Comparison of ENCODE assay signal across 18 cellular contexts in genomic region chr16:8661703-8662102, GRCh38. TPM values are rescaled to one million over a fixed set of nuclear protein-coding genes. Genes with fewer than 3 reads are reported as not detected.
DNase-seq lines count a peak whose midpoint lies in the region; ATAC-seq, FAIRE-seq and TF ChIP-seq lines count a peak whose summit lies in the region.
"Had no signal": no experiment of that assay in that cellular context is flagged by ENCODE, and none has a peak within 500 bp of the region (broad histone marks: within the 10 kb centered on the region; RNA-seq: fewer than 3 reads in every experiment).

No MANE protein-coding gene starts in this region.

- H3K27ac Mint-ChIP-seq in neural progenitor cell: peak overlapping the region; percentile 96
- H3K27ac Mint-ChIP-seq: CD4-positive, alpha-beta memory T cell had no signal

- in situ Hi-C loops in HepG2 (cut with HindIII; ENCODE audit: extremely low pct_ligation_motif_present, low pct_unique_long_range_greater_than_20kb) (loop anchor here (25.0 kb wide), 1 partner anchor 226 kb away; the partner anchor contains the start of gene LITAFD), KBM-7 (cut with MboI; ENCODE audit: low pct_unique_long_range_greater_than_20kb, low sequenced_read_pairs) (loop anchor here (25.0 kb wide), 3 partner anchors 126 to 476 kb away; partner anchors contain the start of genes LITAFD, PMM2 and TMEM186)

- H3K4me3 ChIP-seq in HepG2 (replicated peaks in 1 of 3; ENCODE audit: insufficient read depth in 1 of 3, low read depth in 2 of 3, low read length in 3 of 3): no peak overlapping the region
- H3K4me3 ChIP-seq in right lobe of liver: no peak overlapping the region
- H3K4me3 ChIP-seq in BLaER1 treated with 17β-estradiol and CSF1 and Interleukin-3, amounts not matched to agents 10 nM and 100 nM: no peak overlapping the region
- no peak overlapping the region for H3K4me3 ChIP-seq in neural progenitor cell
- H3K4me3 ChIP-seq: GM12878 had no signal

- no peaks in the 10 kb centered on the region for H4K20me1 ChIP-seq in HepG2 (ENCODE audit: insufficient read depth, low read length)
- H4K20me1 ChIP-seq in BLaER1 treated with 17β-estradiol and CSF1 and Interleukin-3, amounts not matched to agents 10 nM and 100 nM: no peaks in the 10 kb centered on the region
- H4K20me1 ChIP-seq in neural progenitor cell (ENCODE audit: low read depth): no peaks in the 10 kb centered on the region

- POLR2A ChIA-PET in HepG2 (lab: Yijun Ruan, JAX): interaction anchor here (0.8 kb wide), 1 partner anchor 478 kb away, joined by 3 read pairs; no protein-coding TSS in a partner anchor

- TF ChIP-seq POLR2A in HepG2 (IDR thresholded peaks at IDR 0.05; ENCODE audit: insufficient read depth in 1 of 2, low read depth in 2 of 2, low read length in 2 of 2) (no peak), right lobe of liver (IDR thresholded peaks at IDR 0.05) (no peak)

- intact Hi-C loops in HepG2 (cut with micrococcal nuclease; ENCODE audit: unreplicated experiment): loop anchor here (1.0 to 5.0 kb wide), 4 partner anchors 61 to 219 kb away; no protein-coding TSS in a partner anchor
- intact Hi-C loops in right lobe of liver (cut with DNase I): loop anchor here (5.0 to 10.0 kb wide), 2 partner anchors 123 to 221 kb away; partner anchors contain the start of gene LITAFD (in 1 of the 2)

- ATAC-seq in HepG2 (no peak), right lobe of liver (no peak)

- FAIRE-seq in HepG2 (lab: Jason Lieb, UNC) (no peak), urothelium cell line (lab: Jason Lieb, UNC) (peak; percentile 44)
- FAIRE-seq: A204.1, GM12878, GM12892, GM18507 had no signal

- H3K4me1 ChIP-seq in HepG2 (ENCODE audit: insufficient read depth, low read length) (no peaks in the 10 kb centered on the region), right lobe of liver (no peaks in the 10 kb centered on the region), neural progenitor cell (no peaks in the 10 kb centered on the region)
- peaks cover 0 to 32% (median 16%) of the 10 kb centered on the region in 10 experiments; a peak in 12 of 20 replicates for H3K4me1 ChIP-seq in BLaER1 treated with 17β-estradiol and CSF1 and Interleukin-3, amounts not matched to agents 10 nM and 100 nM

- H3K36me3 ChIP-seq in HepG2 (replicated peaks in 1 of 2; ENCODE audit: control insufficient read depth in 1 of 2, insufficient read depth in 2 of 2, low read length in 2 of 2) (no peaks in the 10 kb centered on the region), right lobe of liver (peaks cover 0 to 3% (median 0%) of the 10 kb centered on the region in 4 donors), neural progenitor cell (no peaks in the 10 kb centered on the region)
- H3K36me3 ChIP-seq in BLaER1 treated with 17β-estradiol and CSF1 and Interleukin-3, amounts not matched to agents 10 nM and 100 nM: peaks cover 0 to 20% (median 0%) of the 10 kb centered on the region in 11 experiments; a peak in 8 of 22 replicates
- H3K36me3 ChIP-seq: BE2C had no signal

- TF ChIP-seq RAD21 in HepG2 (CRISPR knock-in tag; IDR thresholded peaks at IDR 0.05): no peak

- H3K36me3 Mint-ChIP-seq in neural progenitor cell: no peaks in the 10 kb centered on the region

- no peaks in the 10 kb centered on the region for H3K9me3 Mint-ChIP-seq in neural progenitor cell
- H3K9me3 Mint-ChIP-seq: CD14-positive monocyte; CD4-positive, alpha-beta memory T cell; CD8-positive, alpha-beta memory T cell had no signal

- H3K9ac ChIP-seq in HepG2 (ENCODE audit: insufficient read depth, low read depth, low read length) (no peak overlapping the region), neural progenitor cell (no peak overlapping the region)
- H3K9ac ChIP-seq in BLaER1 treated with 17β-estradiol and CSF1 and Interleukin-3, amounts not matched to agents 10 nM and 100 nM: no peak overlapping the region

- DNase-seq in HepG2 (ENCODE audit: low spot score): no peak
- no peak for DNase-seq in right lobe of liver
- DNase-seq in neural progenitor cell (ENCODE audit: low spot score): no peak
- DNase-seq in urothelium cell line (ENCODE audit: low spot score): no peak
- DNase-seq in KBM-7: no peak
- no peak for DNase-seq in activated CD8-positive, alpha-beta memory T cell treated with anti-CD3 and anti-CD28 coated beads for 24 hours
- no peak for DNase-seq in stimulated activated CD4-positive, alpha-beta T cell treated with anti-CD3 and anti-CD28 coated beads, Interleukin-15, amount 100 ng/mL, for 24 hours
- DNase-seq: 8988T had no signal

- H3K4me2 ChIP-seq in HepG2 (ENCODE audit: low read depth, low read length): no peak overlapping the region
- H3K4me2 ChIP-seq in BLaER1 treated with 17β-estradiol and CSF1 and Interleukin-3, amounts not matched to agents 10 nM and 100 nM: peak overlapping the region in 6 of 11 experiments; percentile 22 to 57 (median 28); a peak in 9 of 22 replicates
- H3K4me2 ChIP-seq in neural progenitor cell: no peak overlapping the region

- no peaks in the 10 kb centered on the region for H3K79me2 ChIP-seq in HepG2 (ENCODE audit: insufficient read depth, low read length)
- H3K79me2 ChIP-seq in neural progenitor cell (ENCODE audit: low read depth): no peaks in the 10 kb centered on the region

- H3K27me3 Mint-ChIP-seq in neural progenitor cell (ENCODE audit: insufficient read depth, low read depth): peaks cover 6% of the 10 kb centered on the region
- H3K27me3 Mint-ChIP-seq: CD4-positive, alpha-beta memory T cell; CD4-positive, CD25-positive, alpha-beta regulatory T cell; CD8-positive, alpha-beta memory T cell had no signal

- no peak overlapping the region for H3K27ac ChIP-seq in HepG2 (ENCODE audit: extremely low read length, insufficient read depth, low read length)
- no peak overlapping the region for H3K27ac ChIP-seq in right lobe of liver
- H3K27ac ChIP-seq in BLaER1 treated with 17β-estradiol and CSF1 and Interleukin-3, amounts not matched to agents 10 nM and 100 nM: no peak overlapping the region
- H3K27ac ChIP-seq in neural progenitor cell: no peak overlapping the region

- TF ChIP-seq EP300 in HepG2 (IDR thresholded peaks at IDR 0.05; ENCODE audit: low read depth in 2 of 2, low read length in 2 of 2) (no peak), HepG2 (CRISPR knock-in tag; IDR thresholded peaks at IDR 0.05; ENCODE audit: borderline replicate concordance) (no peak)

- TF ChIP-seq CTCF in HepG2 (CRISPR knock-in tag; IDR thresholded peaks at IDR 0.05) (no peak), right lobe of liver (IDR thresholded peaks at IDR 0.05) (no peak), neural progenitor cell (IDR thresholded peaks at IDR 0.05) (no peak)

- H3K4me1 Mint-ChIP-seq in neural progenitor cell: peaks cover 22% of the 10 kb centered on the region
- H3K4me1 Mint-ChIP-seq: CD14-positive monocyte; CD4-positive, CD25-positive, alpha-beta regulatory T cell; CD8-positive, alpha-beta memory T cell had no signal

- H2AFZ ChIP-seq in HepG2 (ENCODE audit: low read length) (no peak overlapping the region), neural progenitor cell (replicated peaks) (no peak overlapping the region)

- H3K27me3 ChIP-seq in HepG2 (ENCODE audit: control insufficient read depth in 1 of 2, insufficient read depth in 2 of 2, low read length in 2 of 2) (peaks cover 0 to 2% of the 10 kb centered on the region in 2 experiments; a peak in 2 of 5 replicates), right lobe of liver (no peaks in the 10 kb centered on the region), neural progenitor cell (no peaks in the 10 kb centered on the region)
- H3K27me3 ChIP-seq in BLaER1 treated with 17β-estradiol and CSF1 and Interleukin-3, amounts not matched to agents 10 nM and 100 nM: no peaks in the 10 kb centered on the region
- H3K27me3 ChIP-seq: BE2C had no signal

- H3F3A ChIP-seq in neural progenitor cell (ENCODE audit: low read depth): no peaks in the 10 kb centered on the region

- BruUV-seq in HepG2 (replicated peaks; lab: Mats Ljungman, UMichigan): no TSS peak

- 52% methylated on average over 5 of the region's 5 CpGs for WGBS in HepG2 (ENCODE audit: low lambda C conversion rate)
- WGBS in right lobe of liver (ENCODE audit: insufficient coverage, low coverage, low lambda C conversion rate, missing lambda C conversion rate): 7% methylated on average over 2 of the region's 5 CpGs

- H3K9me3 ChIP-seq in HepG2 (ENCODE audit: low read length) (no peaks in the 10 kb centered on the region), right lobe of liver (no peaks in the 10 kb centered on the region), neural progenitor cell (ENCODE audit: low read depth) (no peaks in the 10 kb centered on the region)
- no peaks in the 10 kb centered on the region for H3K9me3 ChIP-seq in BLaER1 treated with 17β-estradiol and CSF1 and Interleukin-3, amounts not matched to agents 10 nM and 100 nM (replicated peaks in 1 of 11)
- H3K9me3 ChIP-seq: BE2C had no signal

- CTCF ChIA-PET in HepG2 (lab: Yijun Ruan, JAX; ENCODE audit: low intra/inter-chr PET ratio, low total read pairs): interaction anchor here (1.4 to 4.9 kb wide), 4 partner anchors 94 to 219 kb away, joined by 4 to 99 read pairs (median 10); partner anchors contain the start of gene TMEM186

- H3K4me3 Mint-ChIP-seq in neural progenitor cell: no peak overlapping the region
- H3K4me3 Mint-ChIP-seq: CD14-positive monocyte; CD4-positive, alpha-beta memory T cell; CD4-positive, CD25-positive, alpha-beta regulatory T cell; CD8-positive, alpha-beta memory T cell had no signal

RNA-seq across cellular contexts. Expression of gene ABAT, which starts 12.7 kb away (rescaled TPM):
- 97.3 and 123 TPM in 2 replicates for total RNA-seq in HepG2 (2016; rRNA removed; fragmentation: Illumina TruSeq; extraction: Trizol)
- total RNA-seq in HepG2 (2016; cell fraction: cytosol; rRNA removed; fragmentation: Illumina TruSeq; extraction: Trizol; ENCODE audit: low read depth): 9.7 and 10.7 TPM in 2 replicates
- total RNA-seq in HepG2 (2016; cell fraction: insoluble cytoplasmic fraction; rRNA removed; fragmentation: Illumina TruSeq; extraction: Trizol): 100 and 112 TPM in 2 replicates
- total RNA-seq in HepG2 (2016; cell fraction: membrane; rRNA removed; fragmentation: Illumina TruSeq; extraction: Trizol): 29.4 and 30.9 TPM in 2 replicates
- 61.8 and 69.4 TPM in 2 replicates for total RNA-seq in HepG2 (2016; cell fraction: nucleus; rRNA removed; fragmentation: Illumina TruSeq; extraction: Trizol)
- polyA plus RNA-seq in HepG2 (2011; rRNA removed): 47.6 and 55.0 TPM in 2 replicates
- 25.4 and 34.3 TPM in 2 replicates for polyA plus RNA-seq in HepG2 (2011; cell fraction: cytosol; rRNA removed)
- polyA plus RNA-seq in HepG2 (2011; cell fraction: nucleus; rRNA removed): 65.2 and 68.0 TPM in 2 replicates
- 21.6 and 22.2 TPM in 2 replicates for polyA plus RNA-seq in HepG2 (2012)
- 5.7 and 5.8 TPM in 2 replicates for polyA plus RNA-seq in HepG2 (2016; cell fraction: cytosol; fragmentation: Illumina TruSeq; extraction: Trizol; ENCODE audit: low read depth)
- polyA plus RNA-seq in HepG2 (2016; cell fraction: insoluble cytoplasmic fraction; fragmentation: Illumina TruSeq; extraction: Trizol; ENCODE audit: low read depth): 116 and 128 TPM in 2 replicates
- 15.2 TPM in 2 replicates for polyA plus RNA-seq in HepG2 (2016; cell fraction: membrane; fragmentation: Illumina TruSeq; extraction: Trizol; ENCODE audit: low read depth)
- 101 and 108 TPM in 2 replicates for polyA plus RNA-seq in HepG2 (2016; cell fraction: nucleus; fragmentation: Illumina TruSeq; extraction: Trizol; ENCODE audit: insufficient read depth, low read depth)
- polyA minus RNA-seq in HepG2 (2011; rRNA and poly(A)+ RNA removed; ENCODE audit: low replicate concordance): 0.44 and 41.3 TPM in 2 replicates
- polyA minus RNA-seq in HepG2 (2011; cell fraction: cytosol; rRNA and poly(A)+ RNA removed): 24.2 and 32.3 TPM in 2 replicates
- polyA minus RNA-seq in HepG2 (2011; cell fraction: nucleus; rRNA and poly(A)+ RNA removed): 32.1 and 39.7 TPM in 2 replicates
- 100 to 1,000 TPM; 160 to 378 (median 305) TPM for total RNA-seq in right lobe of liver
- 7.3 and 7.9 TPM in 2 replicates for total RNA-seq in neural progenitor cell (ENCODE audit: low replicate concordance)

RNA-seq across cellular contexts. Expression of gene METTL22, which starts 40.2 kb away (rescaled TPM):
- total RNA-seq in HepG2 (2016; rRNA removed; fragmentation: Illumina TruSeq; extraction: Trizol) (23.3 and 36.2 TPM in 2 replicates), right lobe of liver (10 to 100 TPM; 11.3 to 15.2 (median 13.7) TPM), neural progenitor cell (ENCODE audit: low replicate concordance) (41.1 and 54.8 TPM in 2 replicates)
- 48.3 and 64.6 TPM in 2 replicates for total RNA-seq in HepG2 (2016; cell fraction: cytosol; rRNA removed; fragmentation: Illumina TruSeq; extraction: Trizol; ENCODE audit: low read depth)
- total RNA-seq in HepG2 (2016; cell fraction: insoluble cytoplasmic fraction; rRNA removed; fragmentation: Illumina TruSeq; extraction: Trizol): 19.9 and 37.6 TPM in 2 replicates
- total RNA-seq in HepG2 (2016; cell fraction: membrane; rRNA removed; fragmentation: Illumina TruSeq; extraction: Trizol): 53.5 and 59.9 TPM in 2 replicates
- 55.5 and 57.5 TPM in 2 replicates for total RNA-seq in HepG2 (2016; cell fraction: nucleus; rRNA removed; fragmentation: Illumina TruSeq; extraction: Trizol)
- 94.8 and 117 TPM in 2 replicates for polyA plus RNA-seq in HepG2 (2011; rRNA removed)
- 72.4 and 79.6 TPM in 2 replicates for polyA plus RNA-seq in HepG2 (2011; cell fraction: cytosol; rRNA removed)
- 323 and 325 TPM in 2 replicates for polyA plus RNA-seq in HepG2 (2011; cell fraction: nucleus; rRNA removed)
- polyA plus RNA-seq in HepG2 (2012): 36.8 and 41.4 TPM in 2 replicates
- polyA plus RNA-seq in HepG2 (2016; cell fraction: cytosol; fragmentation: Illumina TruSeq; extraction: Trizol; ENCODE audit: low read depth): 50.0 and 66.7 TPM in 2 replicates
- 23.8 and 27.8 TPM in 2 replicates for polyA plus RNA-seq in HepG2 (2016; cell fraction: insoluble cytoplasmic fraction; fragmentation: Illumina TruSeq; extraction: Trizol; ENCODE audit: low read depth)
- polyA plus RNA-seq in HepG2 (2016; cell fraction: membrane; fragmentation: Illumina TruSeq; extraction: Trizol; ENCODE audit: low read depth): 50.2 and 62.5 TPM in 2 replicates
- polyA plus RNA-seq in HepG2 (2016; cell fraction: nucleus; fragmentation: Illumina TruSeq; extraction: Trizol; ENCODE audit: insufficient read depth, low read depth): 84.6 and 91.3 TPM in 2 replicates
- 102 and 146 TPM in 2 replicates for polyA minus RNA-seq in HepG2 (2011; rRNA and poly(A)+ RNA removed; ENCODE audit: low replicate concordance)
- 28.3 and 29.5 TPM in 2 replicates for polyA minus RNA-seq in HepG2 (2011; cell fraction: cytosol; rRNA and poly(A)+ RNA removed)
- 139 and 160 TPM in 2 replicates for polyA minus RNA-seq in HepG2 (2011; cell fraction: nucleus; rRNA and poly(A)+ RNA removed)

Comparison
In these comparisons a context has a peak if more than half of its experiments do, and no peak if none do; other contexts are left out.
1. H3K4me2 ChIP-seq: peak in BLaER1 treated with 17β-estradiol and CSF1 and Interleukin-3, amounts not matched to agents 10 nM and 100 nM (6 of 11); none in HepG2 (single experiment) and neural progenitor cell (single experiment).